In the genomic region with DNA sequence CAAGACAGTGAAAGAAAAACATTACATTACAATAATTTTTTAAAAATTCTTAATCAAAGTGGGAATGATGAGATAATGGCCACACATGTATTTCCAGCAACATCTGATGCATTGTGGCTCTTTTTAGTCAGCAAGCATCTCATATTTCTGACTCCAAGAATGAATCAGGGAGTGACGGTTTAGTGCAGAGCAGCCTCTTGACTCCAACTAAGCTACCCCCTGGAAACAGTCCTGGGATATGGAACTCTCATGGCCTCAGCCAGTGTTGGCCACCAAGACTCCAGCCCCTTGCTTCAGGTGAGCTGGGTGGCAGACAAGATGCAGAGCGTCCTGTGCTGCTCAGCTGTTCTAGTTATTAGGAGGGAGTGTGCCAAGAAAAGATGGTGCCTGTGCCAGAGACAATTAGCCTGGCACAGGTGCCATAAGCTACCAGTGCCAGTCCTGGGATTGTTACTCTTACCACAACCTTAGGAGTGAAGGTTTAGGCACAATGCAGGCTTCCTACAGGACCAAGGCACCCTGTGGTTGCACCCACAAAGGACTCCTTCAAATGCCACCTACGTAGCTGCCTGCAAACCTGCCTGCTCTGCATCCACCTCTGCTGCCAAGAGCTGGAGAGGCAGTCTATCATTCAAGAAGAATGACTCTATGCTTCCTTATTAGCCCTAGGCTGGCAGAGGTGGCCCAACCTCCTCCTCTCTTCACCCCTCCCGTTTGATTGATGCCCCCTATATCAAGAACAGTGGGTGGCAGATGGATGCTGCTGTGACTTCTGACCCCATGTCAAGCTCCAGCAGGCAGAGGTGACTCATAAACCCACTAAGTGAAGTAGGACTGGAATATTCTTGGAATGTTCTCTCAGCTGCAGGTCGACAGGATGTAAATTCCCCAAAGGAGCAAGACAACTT, we compare ENCODE assay signal across 1 cellular context.
TF ChIP-seq lines count a peak whose summit lies in the region.

No MANE protein-coding gene starts in this region.

TF ChIP-seq in GM23338, 12 proteins besides CTCF, POLR2A, EP300 and RAD21 (continued from another document):
- TF ChIP-seq, protein P1, sequence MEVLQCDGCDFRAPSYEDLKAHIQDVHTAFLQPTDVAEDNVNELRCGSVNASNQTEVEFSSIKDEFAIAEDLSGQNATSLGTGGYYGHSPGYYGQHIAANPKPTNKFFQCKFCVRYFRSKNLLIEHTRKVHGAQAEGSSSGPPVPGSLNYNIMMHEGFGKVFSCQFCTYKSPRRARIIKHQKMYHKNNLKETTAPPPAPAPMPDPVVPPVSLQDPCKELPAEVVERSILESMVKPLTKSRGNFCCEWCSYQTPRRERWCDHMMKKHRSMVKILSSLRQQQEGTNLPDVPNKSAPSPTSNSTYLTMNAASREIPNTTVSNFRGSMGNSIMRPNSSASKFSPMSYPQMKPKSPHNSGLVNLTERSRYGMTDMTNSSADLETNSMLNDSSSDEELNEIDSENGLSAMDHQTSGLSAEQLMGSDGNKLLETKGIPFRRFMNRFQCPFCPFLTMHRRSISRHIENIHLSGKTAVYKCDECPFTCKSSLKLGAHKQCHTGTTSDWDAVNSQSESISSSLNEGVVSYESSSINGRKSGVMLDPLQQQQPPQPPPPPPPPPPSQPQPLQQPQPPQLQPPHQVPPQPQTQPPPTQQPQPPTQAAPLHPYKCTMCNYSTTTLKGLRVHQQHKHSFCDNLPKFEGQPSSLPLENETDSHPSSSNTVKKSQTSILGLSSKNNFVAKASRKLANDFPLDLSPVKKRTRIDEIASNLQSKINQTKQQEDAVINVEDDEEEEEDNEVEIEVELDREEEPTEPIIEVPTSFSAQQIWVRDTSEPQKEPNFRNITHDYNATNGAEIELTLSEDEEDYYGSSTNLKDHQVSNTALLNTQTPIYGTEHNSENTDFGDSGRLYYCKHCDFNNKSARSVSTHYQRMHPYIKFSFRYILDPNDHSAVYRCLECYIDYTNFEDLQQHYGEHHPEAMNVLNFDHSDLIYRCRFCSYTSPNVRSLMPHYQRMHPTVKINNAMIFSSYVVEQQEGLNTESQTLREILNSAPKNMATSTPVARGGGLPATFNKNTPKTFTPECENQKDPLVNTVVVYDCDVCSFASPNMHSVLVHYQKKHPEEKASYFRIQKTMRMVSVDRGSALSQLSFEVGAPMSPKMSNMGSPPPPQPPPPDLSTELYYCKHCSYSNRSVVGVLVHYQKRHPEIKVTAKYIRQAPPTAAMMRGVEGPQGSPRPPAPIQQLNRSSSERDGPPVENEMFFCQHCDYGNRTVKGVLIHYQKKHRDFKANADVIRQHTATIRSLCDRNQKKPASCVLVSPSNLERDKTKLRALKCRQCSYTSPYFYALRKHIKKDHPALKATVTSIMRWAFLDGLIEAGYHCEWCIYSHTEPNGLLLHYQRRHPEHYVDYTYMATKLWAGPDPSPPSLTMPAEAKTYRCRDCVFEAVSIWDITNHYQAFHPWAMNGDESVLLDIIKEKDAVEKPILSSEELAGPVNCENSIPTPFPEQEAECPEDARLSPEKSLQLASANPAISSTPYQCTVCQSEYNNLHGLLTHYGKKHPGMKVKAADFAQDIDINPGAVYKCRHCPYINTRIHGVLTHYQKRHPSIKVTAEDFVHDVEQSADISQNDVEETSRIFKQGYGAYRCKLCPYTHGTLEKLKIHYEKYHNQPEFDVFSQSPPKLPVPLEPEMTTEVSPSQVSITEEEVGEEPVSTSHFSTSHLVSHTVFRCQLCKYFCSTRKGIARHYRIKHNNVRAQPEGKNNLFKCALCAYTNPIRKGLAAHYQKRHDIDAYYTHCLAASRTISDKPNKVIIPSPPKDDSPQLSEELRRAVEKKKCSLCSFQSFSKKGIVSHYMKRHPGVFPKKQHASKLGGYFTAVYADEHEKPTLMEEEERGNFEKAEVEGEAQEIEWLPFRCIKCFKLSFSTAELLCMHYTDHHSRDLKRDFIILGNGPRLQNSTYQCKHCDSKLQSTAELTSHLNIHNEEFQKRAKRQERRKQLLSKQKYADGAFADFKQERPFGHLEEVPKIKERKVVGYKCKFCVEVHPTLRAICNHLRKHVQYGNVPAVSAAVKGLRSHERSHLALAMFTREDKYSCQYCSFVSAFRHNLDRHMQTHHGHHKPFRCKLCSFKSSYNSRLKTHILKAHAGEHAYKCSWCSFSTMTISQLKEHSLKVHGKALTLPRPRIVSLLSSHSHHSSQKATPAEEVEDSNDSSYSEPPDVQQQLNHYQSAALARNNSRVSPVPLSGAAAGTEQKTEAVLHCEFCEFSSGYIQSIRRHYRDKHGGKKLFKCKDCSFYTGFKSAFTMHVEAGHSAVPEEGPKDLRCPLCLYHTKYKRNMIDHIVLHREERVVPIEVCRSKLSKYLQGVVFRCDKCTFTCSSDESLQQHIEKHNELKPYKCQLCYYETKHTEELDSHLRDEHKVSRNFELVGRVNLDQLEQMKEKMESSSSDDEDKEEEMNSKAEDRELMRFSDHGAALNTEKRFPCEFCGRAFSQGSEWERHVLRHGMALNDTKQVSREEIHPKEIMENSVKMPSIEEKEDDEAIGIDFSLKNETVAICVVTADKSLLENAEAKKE (CRISPR knock-in tag; IDR thresholded peaks at IDR 0.05): no peak
- TF ChIP-seq EZH2 (IDR thresholded peaks at IDR 0.05; ENCODE audit: low read depth, unreplicated experiment) (no peak), POLR2AphosphoS5 (IDR thresholded peaks at IDR 0.05; ENCODE audit: low read depth) (no peak), ZNF331 (CRISPR knock-in tag; IDR thresholded peaks at IDR 0.05; ENCODE audit: low read depth) (no peak), NANOG (IDR thresholded peaks at IDR 0.05; ENCODE audit: borderline replicate concordance) (no peak), EZH2phosphoT487 (IDR thresholded peaks at IDR 0.05; ENCODE audit: unreplicated experiment) (no peak), ZNF114 (CRISPR knock-in tag; IDR thresholded peaks at IDR 0.05) (no peak)
- TF ChIP-seq, protein P2, sequence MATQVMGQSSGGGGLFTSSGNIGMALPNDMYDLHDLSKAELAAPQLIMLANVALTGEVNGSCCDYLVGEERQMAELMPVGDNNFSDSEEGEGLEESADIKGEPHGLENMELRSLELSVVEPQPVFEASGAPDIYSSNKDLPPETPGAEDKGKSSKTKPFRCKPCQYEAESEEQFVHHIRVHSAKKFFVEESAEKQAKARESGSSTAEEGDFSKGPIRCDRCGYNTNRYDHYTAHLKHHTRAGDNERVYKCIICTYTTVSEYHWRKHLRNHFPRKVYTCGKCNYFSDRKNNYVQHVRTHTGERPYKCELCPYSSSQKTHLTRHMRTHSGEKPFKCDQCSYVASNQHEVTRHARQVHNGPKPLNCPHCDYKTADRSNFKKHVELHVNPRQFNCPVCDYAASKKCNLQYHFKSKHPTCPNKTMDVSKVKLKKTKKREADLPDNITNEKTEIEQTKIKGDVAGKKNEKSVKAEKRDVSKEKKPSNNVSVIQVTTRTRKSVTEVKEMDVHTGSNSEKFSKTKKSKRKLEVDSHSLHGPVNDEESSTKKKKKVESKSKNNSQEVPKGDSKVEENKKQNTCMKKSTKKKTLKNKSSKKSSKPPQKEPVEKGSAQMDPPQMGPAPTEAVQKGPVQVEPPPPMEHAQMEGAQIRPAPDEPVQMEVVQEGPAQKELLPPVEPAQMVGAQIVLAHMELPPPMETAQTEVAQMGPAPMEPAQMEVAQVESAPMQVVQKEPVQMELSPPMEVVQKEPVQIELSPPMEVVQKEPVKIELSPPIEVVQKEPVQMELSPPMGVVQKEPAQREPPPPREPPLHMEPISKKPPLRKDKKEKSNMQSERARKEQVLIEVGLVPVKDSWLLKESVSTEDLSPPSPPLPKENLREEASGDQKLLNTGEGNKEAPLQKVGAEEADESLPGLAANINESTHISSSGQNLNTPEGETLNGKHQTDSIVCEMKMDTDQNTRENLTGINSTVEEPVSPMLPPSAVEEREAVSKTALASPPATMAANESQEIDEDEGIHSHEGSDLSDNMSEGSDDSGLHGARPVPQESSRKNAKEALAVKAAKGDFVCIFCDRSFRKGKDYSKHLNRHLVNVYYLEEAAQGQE (IDR thresholded peaks at IDR 0.05; ENCODE audit: unreplicated experiment): no peak
- TF ChIP-seq, protein P3, sequence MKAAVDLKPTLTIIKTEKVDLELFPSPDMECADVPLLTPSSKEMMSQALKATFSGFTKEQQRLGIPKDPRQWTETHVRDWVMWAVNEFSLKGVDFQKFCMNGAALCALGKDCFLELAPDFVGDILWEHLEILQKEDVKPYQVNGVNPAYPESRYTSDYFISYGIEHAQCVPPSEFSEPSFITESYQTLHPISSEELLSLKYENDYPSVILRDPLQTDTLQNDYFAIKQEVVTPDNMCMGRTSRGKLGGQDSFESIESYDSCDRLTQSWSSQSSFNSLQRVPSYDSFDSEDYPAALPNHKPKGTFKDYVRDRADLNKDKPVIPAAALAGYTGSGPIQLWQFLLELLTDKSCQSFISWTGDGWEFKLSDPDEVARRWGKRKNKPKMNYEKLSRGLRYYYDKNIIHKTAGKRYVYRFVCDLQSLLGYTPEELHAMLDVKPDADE (IDR thresholded peaks at IDR 0.05): no peak
